21 cellular contexts compared by ENCODE assay signal in genomic region chr6:89454300-89454699, GRCh38.
"Had no signal": no experiment of that assay in that cellular context is flagged by ENCODE, and none has a peak within 500 bp of the region (broad histone marks: within the 10 kb centered on the region; RNA-seq: fewer than 3 reads in every experiment).

No MANE protein-coding gene starts in this region.

- H3K27me3 ChIP-seq: esophagus muscularis mucosa, gastrocnemius medialis, right atrium auricular region, sigmoid colon, stomach, transverse colon had no signal

- H3K27ac ChIP-seq: epithelial cell of prostate, esophagus muscularis mucosa, gastrocnemius medialis, left ventricle myocardium inferior, lower lobe of right lung, right atrium auricular region, sigmoid colon, stomach, thoracic aorta, transverse colon had no signal

- ATAC-seq: gastrocnemius medialis, left cardiac atrium, lower lobe of right lung, natural killer cell had no signal

- H3K4me3 ChIP-seq: esophagus muscularis mucosa, gastrocnemius medialis, left ventricle myocardium inferior, lower lobe of right lung, right atrium auricular region, sigmoid colon, stomach, thoracic aorta, transverse colon had no signal

- H3K4me1 ChIP-seq: esophagus muscularis mucosa, gastrocnemius medialis, lower lobe of right lung, right atrium auricular region, stomach, transverse colon had no signal

- DNase-seq: cortex of kidney; effector memory CD4-positive, alpha-beta T cell; gastrocnemius medialis; glutamatergic neuron; immature natural killer cell; kidney; left cardiac atrium; left ventricle myocardium inferior; lower lobe of right lung; natural killer cell; sigmoid colon; small intestine; stimulated activated CD4-positive, alpha-beta T cell treated with anti-CD3 and anti-CD28 coated beads, Interleukin-12 subunit alpha, Interleukin-12 subunit beta, amount 100 ng/mL, for 4 hours; stimulated activated naive CD4-positive, alpha-beta T cell; stomach; substantia nigra; transverse colon had no signal

- H3K9me3 ChIP-seq: esophagus muscularis mucosa, gastrocnemius medialis, left ventricle myocardium inferior, lower lobe of right lung, right atrium auricular region, sigmoid colon, stomach, thoracic aorta, transverse colon had no signal

- FAIRE-seq: kidney, small intestine had no signal

- H3K36me3 ChIP-seq: esophagus muscularis mucosa, gastrocnemius medialis, left ventricle myocardium inferior, lower lobe of right lung, right atrium auricular region, sigmoid colon, stomach, thoracic aorta, transverse colon had no signal
